ENCODE assay signal across 10 cellular contexts in genomic region chr2:219496781-219497494, GRCh38. TPM values are rescaled to one million over a fixed set of nuclear protein-coding genes. Genes with fewer than 3 reads are reported as not detected.
DNase-seq lines count a peak whose midpoint lies in the region; ATAC-seq, FAIRE-seq and TF ChIP-seq lines count a peak whose summit lies in the region.
"Had no signal": no experiment of that assay in that cellular context is flagged by ENCODE, and none has a peak within 500 bp of the region (broad histone marks: within the 10 kb centered on the region; RNA-seq: fewer than 3 reads in every experiment).

No MANE protein-coding gene starts in this region.

- H3K27me3 ChIP-seq in iPS-18a (ENCODE audit: control insufficient read depth, insufficient read depth, low read length) (peaks cover 22% of the 10 kb centered on the region), small intestine (ENCODE audit: control insufficient read depth in 2 of 2, insufficient read depth in 2 of 2, low read length in 2 of 2) (peaks cover 0 to 10% of the 10 kb centered on the region in 2 donors)

- no peaks in the 10 kb centered on the region for H3K9me3 Mint-ChIP-seq in activated naive CD8-positive, alpha-beta T cell treated with anti-CD3 and anti-CD28 coated beads for 36 hours

- ATAC-seq in HG02571 (IDR thresholded peaks at IDR 0.05; ENCODE audit: unreplicated experiment), result no peak

- H3K9me3 ChIP-seq in iPS-18a (ENCODE audit: control insufficient read depth, low read depth, low read length) (no peaks in the 10 kb centered on the region), small intestine (ENCODE audit: control insufficient read depth, low read depth) (no peaks in the 10 kb centered on the region), kidney (ENCODE audit: control insufficient read depth in 1 of 2, low read length in 2 of 2) (no peaks in the 10 kb centered on the region)

- TF ChIP-seq CTCF in kidney (IDR thresholded peaks at IDR 0.05; ENCODE audit: borderline replicate concordance, extremely low read depth, insufficient read depth), result no peak

- DNase-seq in DMS79 treated with DMSO at 0.1 percent for 48 hours (lab: John Stamatoyannopoulos, UW) (peak; percentile 38), DMS79 (lab: John Stamatoyannopoulos, UW) (no peak), small intestine (peak; percentile 19), kidney (no peak), GM19239 (ENCODE audit: insufficient read length, low spot score) (no peak)
- no peak for DNase-seq in activated naive CD8-positive, alpha-beta T cell treated with anti-CD3 and anti-CD28 coated beads for 36 hours
- DNase-seq: T-helper 9 cell had no signal

- H3K4me3 ChIP-seq in iPS-18a (ENCODE audit: low read length) (peak overlapping the region; percentile 75), small intestine (ENCODE audit: low read depth in 1 of 2, low read length in 2 of 2) (peak overlapping the region in 1 of 2 donors; percentile 77), kidney (ENCODE audit: low read length in 2 of 2) (peak overlapping the region in 1 of 2 donors; percentile 98)

- intact Hi-C loops in kidney (cut with DNase I), result no loop called here

- H3K27ac Mint-ChIP-seq in activated naive CD8-positive, alpha-beta T cell treated with anti-CD3 and anti-CD28 coated beads for 36 hours, result no peak overlapping the region

- peaks cover 6% of the 10 kb centered on the region for H3K36me3 Mint-ChIP-seq in activated naive CD8-positive, alpha-beta T cell treated with anti-CD3 and anti-CD28 coated beads for 36 hours

- FAIRE-seq in small intestine (lab: Jason Lieb, UNC) (no peak), kidney (lab: Jason Lieb, UNC) (no peak), GM19239 (lab: Jason Lieb, UNC) (no peak)

- H3K4me3 Mint-ChIP-seq in activated naive CD8-positive, alpha-beta T cell treated with anti-CD3 and anti-CD28 coated beads for 36 hours, result peak overlapping the region; percentile 94

- H3K4me1 ChIP-seq in iPS-18a (ENCODE audit: control insufficient read depth, low read depth, low read length) (peaks cover 17% of the 10 kb centered on the region), small intestine (ENCODE audit: control insufficient read depth in 2 of 2, insufficient read depth in 1 of 2, low read depth in 1 of 2, low read length in 1 of 2) (peaks cover 4 to 7% of the 10 kb centered on the region in 2 donors), kidney (ENCODE audit: control insufficient read depth in 1 of 2, insufficient read depth in 1 of 2, low read depth in 1 of 2, low read length in 2 of 2) (peaks cover 4 to 17% of the 10 kb centered on the region in 2 donors)

- 7 to 10% (median 9%) methylated on average over 42 to 65 of the region's 65 CpGs for WGBS in small intestine, 3 donors

- no peak overlapping the region for H3K27ac ChIP-seq in iPS-18a (ENCODE audit: low read length)
- no peak overlapping the region for H3K27ac ChIP-seq in small intestine (ENCODE audit: low read depth in 1 of 2, low read length in 1 of 2)
- no peak overlapping the region for H3K27ac ChIP-seq in kidney (ENCODE audit: low read depth in 2 of 2, low read length in 2 of 2)
- H3K27ac ChIP-seq: 22Rv1 had no signal

- H3K27me3 Mint-ChIP-seq in activated naive CD8-positive, alpha-beta T cell treated with anti-CD3 and anti-CD28 coated beads for 36 hours, result peaks cover 57% of the 10 kb centered on the region

- H3K36me3 ChIP-seq in iPS-18a (ENCODE audit: control insufficient read depth, low read depth, low read length), result no peaks in the 10 kb centered on the region
- H3K36me3 ChIP-seq in small intestine (ENCODE audit: control insufficient read depth in 2 of 2, insufficient read depth in 2 of 2, low read length in 2 of 2), result no peaks in the 10 kb centered on the region
- H3K36me3 ChIP-seq in kidney (ENCODE audit: control insufficient read depth in 1 of 2, insufficient read depth in 2 of 2, low read length in 2 of 2), result no peaks in the 10 kb centered on the region

- H3K9ac ChIP-seq in iPS-18a (ENCODE audit: low read length), result no peak overlapping the region
- H3K9ac ChIP-seq in kidney (ENCODE audit: low read length in 2 of 2), result peak overlapping the region in 1 of 2 donors; percentile 99

- peaks cover 31% of the 10 kb centered on the region for H3K4me1 Mint-ChIP-seq in activated naive CD8-positive, alpha-beta T cell treated with anti-CD3 and anti-CD28 coated beads for 36 hours

RNA-seq across cellular contexts. Expression of gene GMPPA, which starts 1.8 kb away (rescaled TPM):
- total RNA-seq in activated naive CD8-positive, alpha-beta T cell treated with anti-CD3 and anti-CD28 coated beads for 36 hours, result 10 to 100 TPM; 29.1 to 31.5 TPM
- polyA plus RNA-seq in small intestine (10 to 100 TPM; 52.6 to 63.5 (median 59.3) TPM), kidney (ENCODE audit: insufficient read depth, low read depth, low replicate concordance) (53.1 TPM)
- 33.9 TPM for total RNA-seq in kidney

RNA-seq across cellular contexts. Expression of gene ASIC4, which starts 17.3 kb away (rescaled TPM):
- total RNA-seq in activated naive CD8-positive, alpha-beta T cell treated with anti-CD3 and anti-CD28 coated beads for 36 hours, result not detected
- polyA plus RNA-seq in small intestine, result under 1 TPM in 1 of 3 donors, not detected in 2; 0.04 TPM
- not detected for total RNA-seq in kidney
- not detected for polyA plus RNA-seq in kidney (ENCODE audit: insufficient read depth, low read depth, low replicate concordance)

RNA-seq across cellular contexts. Expression of gene CHPF, which starts 46.7 kb away (rescaled TPM):
- total RNA-seq in activated naive CD8-positive, alpha-beta T cell treated with anti-CD3 and anti-CD28 coated beads for 36 hours, result 10 to 100 TPM; 21.9 to 23.9 TPM
- polyA plus RNA-seq in small intestine, result 10 to 100 TPM in 2 of 3 donors, 1 to 10 TPM in 1; 8.7 to 51.9 (median 49.0) TPM
- 59.5 TPM for total RNA-seq in kidney
- 57.3 TPM for polyA plus RNA-seq in kidney (ENCODE audit: insufficient read depth, low read depth, low replicate concordance)

RNA-seq across cellular contexts. Expression of gene TMEM198, which starts 46.9 kb away (rescaled TPM):
- 1 to 10 TPM; 3.5 to 4.2 TPM for total RNA-seq in activated naive CD8-positive, alpha-beta T cell treated with anti-CD3 and anti-CD28 coated beads for 36 hours
- polyA plus RNA-seq in small intestine, result 10 to 100 TPM in 1 of 3 donors, 1 to 10 TPM in 2; 1.8 to 23.5 (median 9.6) TPM
- 4.5 TPM for total RNA-seq in kidney
- 4.2 TPM for polyA plus RNA-seq in kidney (ENCODE audit: insufficient read depth, low read depth, low replicate concordance)

Comparison
In these comparisons a context has a peak if more than half of its experiments do, and no peak if none do; other contexts are left out.
1. DNase-seq: peak in DMS79 treated with DMSO at 0.1 percent for 48 hours (single experiment) and small intestine (single experiment); none in DMS79 (single experiment), activated naive CD8-positive, alpha-beta T cell treated with anti-CD3 and anti-CD28 coated beads for 36 hours (single experiment), kidney (single experiment) and GM19239 (single experiment).